In genomic region chr3:132029182-132029902, GRCh38 we compare ENCODE assay signal across 8 cellular contexts. TPM values are rescaled to one million over a fixed set of nuclear protein-coding genes. Genes with fewer than 3 reads are reported as not detected.
DNase-seq lines count a peak whose midpoint lies in the region; ATAC-seq and TF ChIP-seq lines count a peak whose summit lies in the region.

No MANE protein-coding gene starts in this region.

- intact Hi-C loops in CD4-positive, alpha-beta T cell (cut with DNase I, micrococcal nuclease), result loop anchor here (2.0 to 5.0 kb wide), 3 partner anchors 232 to 997 kb away; no protein-coding TSS in a partner anchor
- intact Hi-C loops in mucosa of descending colon (cut with DNase I, micrococcal nuclease), result no loop called here

- H3K4me1 ChIP-seq in mucosa of descending colon (ENCODE audit: low read depth), result no peaks in the 10 kb centered on the region

- H3K4me3 Mint-ChIP-seq in CD4-positive, alpha-beta T cell, result no peak overlapping the region
- H3K4me3 Mint-ChIP-seq in activated CD8-positive, alpha-beta T cell treated with anti-CD3 and anti-CD28 coated beads, Interleukin-2, amount 10 ng/mL, durations not matched to agents 7 days and 5 days, result no peak overlapping the region
- H3K4me3 Mint-ChIP-seq in stimulated activated memory B cell treated with anti-CD40 and anti-IgM and Interleukin-4, amounts not matched to agents 10 μg/mL and 1 μg/mL and 100 μg/mL, for 72 hours, result no peak overlapping the region

- POLR2A ChIA-PET in CD4-positive, alpha-beta T cell (lab: Charles Lee), result no interaction called here
- POLR2A ChIA-PET in activated CD8-positive, alpha-beta T cell treated with anti-CD3 and anti-CD28 coated beads, Interleukin-2, amount 10 ng/mL, durations not matched to agents 7 days and 5 days (lab: Charles Lee), result no interaction called here

- no peak overlapping the region for H3K27ac Mint-ChIP-seq in CD4-positive, alpha-beta T cell
- H3K27ac Mint-ChIP-seq in activated CD8-positive, alpha-beta T cell treated with anti-CD3 and anti-CD28 coated beads, Interleukin-2, amount 10 ng/mL, durations not matched to agents 7 days and 5 days, result no peak overlapping the region
- no peak overlapping the region for H3K27ac Mint-ChIP-seq in stimulated activated memory B cell treated with anti-CD40 and anti-IgM and Interleukin-4, amounts not matched to agents 10 μg/mL and 1 μg/mL and 100 μg/mL, for 72 hours

- H3K36me3 Mint-ChIP-seq in CD4-positive, alpha-beta T cell (ENCODE audit: low read depth), result no peaks in the 10 kb centered on the region
- peaks cover 2% of the 10 kb centered on the region for H3K36me3 Mint-ChIP-seq in activated CD8-positive, alpha-beta T cell treated with anti-CD3 and anti-CD28 coated beads, Interleukin-2, amount 10 ng/mL, durations not matched to agents 7 days and 5 days (ENCODE audit: low read depth)
- peaks cover 2% of the 10 kb centered on the region for H3K36me3 Mint-ChIP-seq in stimulated activated memory B cell treated with anti-CD40 and anti-IgM and Interleukin-4, amounts not matched to agents 10 μg/mL and 1 μg/mL and 100 μg/mL, for 72 hours

- H3K27ac ChIP-seq in CD4-positive, alpha-beta T cell (ENCODE audit: low read depth, low read length), result no peak overlapping the region
- no peak overlapping the region for H3K27ac ChIP-seq in epithelial cell of prostate

- DNase-seq in CD4-positive, alpha-beta T cell, result peak; percentile 18 to 57 (median 33)
- DNase-seq in HPDE6-E6E7 (ENCODE audit: extremely low spot score) (peak; percentile 72), NCI-H82 treated with DMSO at 0.1 percent for 48 hours (lab: John Stamatoyannopoulos, UW; ENCODE audit: unreplicated experiment) (peak; percentile 85), epithelial cell of prostate (ENCODE audit: low read depth, low spot score) (peak; percentile 46), mucosa of descending colon (peak; percentile 54 to 87 (median 78))
- DNase-seq in activated CD8-positive, alpha-beta T cell treated with anti-CD3 and anti-CD28 coated beads, Interleukin-2, amount 10 ng/mL, durations not matched to agents 7 days and 5 days, result peak; percentile 75

- H3K36me3 ChIP-seq in mucosa of descending colon (ENCODE audit: low read depth), result no peaks in the 10 kb centered on the region

- peak; percentile 49 for TF ChIP-seq CTCF in CD4-positive, alpha-beta T cell (IDR thresholded peaks at IDR 0.05)
- peak; percentile 39 for TF ChIP-seq CTCF in mucosa of descending colon (IDR thresholded peaks at IDR 0.05)

- H3K9me3 ChIP-seq in CD4-positive, alpha-beta T cell (ENCODE audit: control insufficient read depth, low read length), result no peaks in the 10 kb centered on the region
- H3K9me3 ChIP-seq in mucosa of descending colon, result no peaks in the 10 kb centered on the region

- ATAC-seq in CD4-positive, alpha-beta T cell (ENCODE audit: poor library complexity), result no peak
- peak; percentile 85 for ATAC-seq in GM19455 (IDR thresholded peaks at IDR 0.05; ENCODE audit: unreplicated experiment)
- peak; percentile 82 for ATAC-seq in activated CD8-positive, alpha-beta T cell treated with anti-CD3 and anti-CD28 coated beads, Interleukin-2, amount 10 ng/mL, durations not matched to agents 7 days and 5 days
- ATAC-seq in mucosa of descending colon, result peak; percentile 85
- peak; percentile 76 for ATAC-seq in stimulated activated memory B cell treated with anti-CD40 and anti-IgM and Interleukin-4, amounts not matched to agents 10 μg/mL and 1 μg/mL and 100 μg/mL, for 72 hours

- H3K27me3 Mint-ChIP-seq in CD4-positive, alpha-beta T cell, result peaks cover 71% of the 10 kb centered on the region
- peaks cover 18% of the 10 kb centered on the region for H3K27me3 Mint-ChIP-seq in activated CD8-positive, alpha-beta T cell treated with anti-CD3 and anti-CD28 coated beads, Interleukin-2, amount 10 ng/mL, durations not matched to agents 7 days and 5 days (ENCODE audit: low read depth)
- H3K27me3 Mint-ChIP-seq in stimulated activated memory B cell treated with anti-CD40 and anti-IgM and Interleukin-4, amounts not matched to agents 10 μg/mL and 1 μg/mL and 100 μg/mL, for 72 hours, result peaks cover 30% of the 10 kb centered on the region

- H3K9me3 Mint-ChIP-seq in CD4-positive, alpha-beta T cell, result no peaks in the 10 kb centered on the region
- H3K9me3 Mint-ChIP-seq in activated CD8-positive, alpha-beta T cell treated with anti-CD3 and anti-CD28 coated beads, Interleukin-2, amount 10 ng/mL, durations not matched to agents 7 days and 5 days (ENCODE audit: insufficient read depth), result no peaks in the 10 kb centered on the region
- H3K9me3 Mint-ChIP-seq in stimulated activated memory B cell treated with anti-CD40 and anti-IgM and Interleukin-4, amounts not matched to agents 10 μg/mL and 1 μg/mL and 100 μg/mL, for 72 hours, result no peaks in the 10 kb centered on the region

- no peak overlapping the region for H3K4me3 ChIP-seq in mucosa of descending colon

- H3K27me3 ChIP-seq in CD4-positive, alpha-beta T cell (ENCODE audit: control insufficient read depth, insufficient read depth, low read length), result peaks cover 40% of the 10 kb centered on the region

- CTCF ChIA-PET in CD4-positive, alpha-beta T cell (lab: Charles Lee), result interaction anchor here (0.6 to 1.3 kb wide), 2 partner anchors 648 to 996 kb away, joined by 3 read pairs; no protein-coding TSS in a partner anchor
- CTCF ChIA-PET in activated CD8-positive, alpha-beta T cell treated with anti-CD3 and anti-CD28 coated beads, Interleukin-2, amount 10 ng/mL, durations not matched to agents 7 days and 5 days (lab: Charles Lee), result interaction anchor here (0.6 to 2.0 kb wide), 13 partner anchors 8 to 646 kb away, joined by 3 to 21 read pairs (median 3); no protein-coding TSS in a partner anchor

- H3K4me1 Mint-ChIP-seq in CD4-positive, alpha-beta T cell (ENCODE audit: low read depth), result peaks cover 3% of the 10 kb centered on the region
- H3K4me1 Mint-ChIP-seq in activated CD8-positive, alpha-beta T cell treated with anti-CD3 and anti-CD28 coated beads, Interleukin-2, amount 10 ng/mL, durations not matched to agents 7 days and 5 days (ENCODE audit: low read depth), result peaks cover 3% of the 10 kb centered on the region
- H3K4me1 Mint-ChIP-seq in stimulated activated memory B cell treated with anti-CD40 and anti-IgM and Interleukin-4, amounts not matched to agents 10 μg/mL and 1 μg/mL and 100 μg/mL, for 72 hours, result peaks cover 5% of the 10 kb centered on the region

RNA-seq across cellular contexts. Expression of gene CPNE4, which starts 5.5 kb away (rescaled TPM):
- total RNA-seq in CD4-positive, alpha-beta T cell, result not detected
- not detected for total RNA-seq in activated CD8-positive, alpha-beta T cell treated with anti-CD3 and anti-CD28 coated beads, Interleukin-2, amount 10 ng/mL, durations not matched to agents 7 days and 5 days
- 1 to 10 TPM in 2 of 3 donors, under 1 TPM in 1; 0.96 to 3.0 (median 1.1) TPM for total RNA-seq in mucosa of descending colon

Comparison
In these comparisons a context has a peak if more than half of its experiments do, and no peak if none do; other contexts are left out.
1. DNase-seq: peak in every context shown above with its lines; median percentile 85 in NCI-H82 treated with DMSO at 0.1 percent for 48 hours; 78 in mucosa of descending colon; 75 in activated CD8-positive, alpha-beta T cell treated with anti-CD3 and anti-CD28 coated beads, Interleukin-2, amount 10 ng/mL, durations not matched to agents 7 days and 5 days; 72 in HPDE6-E6E7; 46 in epithelial cell of prostate; 33 in CD4-positive, alpha-beta T cell.
2. intact Hi-C loops: an anchor here in CD4-positive, alpha-beta T cell (2.0 to 5.0 kb wide); none called in mucosa of descending colon.